25 cellular contexts compared by ENCODE assay signal in genomic region chr2:235964787-235965390, GRCh38.
"Had no signal": no experiment of that assay in that cellular context is flagged by ENCODE, and none has a peak within 500 bp of the region (broad histone marks: within the 10 kb centered on the region; RNA-seq: fewer than 3 reads in every experiment).

No MANE protein-coding gene starts in this region.

- DNase-seq: activated CD4-positive, alpha-beta memory T cell treated with anti-CD3 and anti-CD28 coated beads, Interleukin-2, amount 10 ng/mL, durations not matched to agents 7 days and 5 days; activated CD4-positive, alpha-beta T cell treated with anti-CD3 and anti-CD28 coated beads, Interleukin-2, amount 50 U/mL, for 1 hour; activated CD4-positive, CD25-positive, alpha-beta regulatory T cell; activated naive CD4-positive, alpha-beta T cell treated with anti-CD3 and anti-CD28 coated beads, Interleukin-2, amount 50 U/mL, for 16 hours; activated naive CD8-positive, alpha-beta T cell treated with anti-CD3 and anti-CD28 coated beads, Interleukin-2, amount 50 U/mL, for 24 hours; activated T-cell treated with anti-CD3 and anti-CD28 coated beads for 4 hours; activated T-cell treated with anti-CD3 and anti-CD28 coated beads, Interleukin-2, amount 50 U/mL, for 48 hours; amniotic stem cell; cerebellar nuclear complex; KBM-7; NCI-H1092; NCI-H1417; NCI-H1694; NCI-H2029 treated with DMSO at 0.1 percent for 48 hours; NCI-H345; NCI-H510A; NCI-H526 treated with DMSO at 0.1 percent for 48 hours; NCI-H82; SIG-M5; T-cell had no signal

- H3K9me3 ChIP-seq: ascending aorta had no signal

- H3K9me3 Mint-ChIP-seq: activated CD4-positive, alpha-beta memory T cell treated with anti-CD3 and anti-CD28 coated beads, Interleukin-2, amount 10 ng/mL, durations not matched to agents 7 days and 5 days; activated naive CD8-positive, alpha-beta T cell treated with anti-CD3 and anti-CD28 coated beads, Interleukin-2, amount 50 U/mL, for 24 hours; activated T-helper 17 cell treated with anti-CD3 and anti-CD28 coated beads, Interleukin-2, amount 50 U/mL, for 72 hours; T-cell had no signal

- H3K27me3 ChIP-seq: ascending aorta, cardiac muscle cell had no signal

- H3K27me3 Mint-ChIP-seq: activated CD4-positive, alpha-beta memory T cell treated with anti-CD3 and anti-CD28 coated beads, Interleukin-2, amount 10 ng/mL, durations not matched to agents 7 days and 5 days; activated T-helper 17 cell treated with anti-CD3 and anti-CD28 coated beads, Interleukin-2, amount 50 U/mL, for 72 hours; brain had no signal

- H3K27ac Mint-ChIP-seq: activated CD4-positive, alpha-beta memory T cell treated with anti-CD3 and anti-CD28 coated beads, Interleukin-2, amount 10 ng/mL, durations not matched to agents 7 days and 5 days; activated naive CD8-positive, alpha-beta T cell treated with anti-CD3 and anti-CD28 coated beads, Interleukin-2, amount 50 U/mL, for 24 hours; activated T-helper 17 cell treated with anti-CD3 and anti-CD28 coated beads, Interleukin-2, amount 50 U/mL, for 72 hours; brain; T-cell had no signal

- H3K4me3 Mint-ChIP-seq: activated CD4-positive, alpha-beta memory T cell treated with anti-CD3 and anti-CD28 coated beads, Interleukin-2, amount 10 ng/mL, durations not matched to agents 7 days and 5 days; activated naive CD8-positive, alpha-beta T cell treated with anti-CD3 and anti-CD28 coated beads, Interleukin-2, amount 50 U/mL, for 24 hours; activated T-helper 17 cell treated with anti-CD3 and anti-CD28 coated beads, Interleukin-2, amount 50 U/mL, for 72 hours; brain; T-cell had no signal

- H3K4me1 ChIP-seq: ascending aorta had no signal

- ATAC-seq: activated naive CD8-positive, alpha-beta T cell treated with anti-CD3 and anti-CD28 coated beads, Interleukin-2, amount 50 U/mL, for 24 hours; activated T-helper 17 cell treated with anti-CD3 and anti-CD28 coated beads, Interleukin-2, amount 50 U/mL, for 72 hours; T-cell had no signal

- H3K4me3 ChIP-seq: ascending aorta, cardiac muscle cell had no signal

- H3K27ac ChIP-seq: ascending aorta, cardiac muscle cell, VCaP had no signal

- H3K36me3 ChIP-seq: cardiac muscle cell had no signal

- H3K4me1 Mint-ChIP-seq: activated CD4-positive, alpha-beta memory T cell treated with anti-CD3 and anti-CD28 coated beads, Interleukin-2, amount 10 ng/mL, durations not matched to agents 7 days and 5 days; activated naive CD8-positive, alpha-beta T cell treated with anti-CD3 and anti-CD28 coated beads, Interleukin-2, amount 50 U/mL, for 24 hours; activated T-helper 17 cell treated with anti-CD3 and anti-CD28 coated beads, Interleukin-2, amount 50 U/mL, for 72 hours; brain; T-cell had no signal

- H3K36me3 Mint-ChIP-seq: T-cell had no signal
